ENCODE assay signal across 9 cellular contexts in genomic region chr12:53208877-53209463, GRCh38.
DNase-seq lines count a peak whose midpoint lies in the region; ATAC-seq and TF ChIP-seq lines count a peak whose summit lies in the region.
"Had no signal": no experiment of that assay in that cellular context is flagged by ENCODE, and none has a peak within 500 bp of the region (broad histone marks: within the 10 kb centered on the region; RNA-seq: fewer than 3 reads in every experiment).

No MANE protein-coding gene starts in this region.

- H3K9me3 ChIP-seq in mucosa of rectum (ENCODE audit: control insufficient read depth in 2 of 2, low read length in 2 of 2) = no peaks in the 10 kb centered on the region

- peak overlapping the region; percentile 48 for H3K4me3 ChIP-seq in GM12875 (ENCODE audit: low read depth, low read length)
- H3K4me3 ChIP-seq in mucosa of rectum (ENCODE audit: low read length in 2 of 2) = peak overlapping the region; percentile 44 to 60

- peak overlapping the region; percentile 18 to 74 for H3K27ac ChIP-seq in mucosa of rectum (ENCODE audit: low read depth in 2 of 2, low read length in 2 of 2)

- peak; percentile 35 for ATAC-seq in GM21737 (IDR thresholded peaks at IDR 0.05; ENCODE audit: unreplicated experiment)

- DNase-seq in SIG-M5 treated with dmso at 0.1 percent for 504 hours (lab: John Stamatoyannopoulos, UW; ENCODE audit: unreplicated experiment) (peak; percentile 86), medulla oblongata (ENCODE audit: extremely low spot score) (no peak), RKO (ENCODE audit: low spot score) (no peak), NCI-H146 (lab: John Stamatoyannopoulos, UW) (no peak), HK-2 (ENCODE audit: unreplicated experiment) (no peak)
- DNase-seq: occipital lobe had no signal

- peaks cover 14 to 22% of the 10 kb centered on the region in 2 donors for H3K36me3 ChIP-seq in mucosa of rectum (ENCODE audit: control insufficient read depth in 2 of 2, insufficient read depth in 2 of 2, low read length in 2 of 2)

- peaks cover 9 to 21% of the 10 kb centered on the region in 2 donors for H3K4me1 ChIP-seq in mucosa of rectum (ENCODE audit: control insufficient read depth in 2 of 2, insufficient read depth in 2 of 2, low read length in 2 of 2)

- peak overlapping the region in 1 of 2 donors; percentile 14 for H3K9ac ChIP-seq in mucosa of rectum (ENCODE audit: low read depth in 1 of 2, low read length in 2 of 2)

- no peaks in the 10 kb centered on the region for H3K27me3 ChIP-seq in mucosa of rectum (ENCODE audit: control insufficient read depth in 2 of 2, insufficient read depth in 2 of 2, low read length in 2 of 2)

- no peak for TF ChIP-seq CTCF in GM12875 (IDR thresholded peaks at IDR 0.05; ENCODE audit: borderline replicate concordance, insufficient read depth, low read depth, low read length)
